ENCODE assay signal across 1 cellular context in genomic region chr4:165384608-165385007, GRCh38.
TF ChIP-seq lines count a peak whose summit lies in the region.

No MANE protein-coding gene starts in this region.

TF ChIP-seq in endothelial cell of umbilical vein, 7 proteins besides CTCF, POLR2A, EP300 and RAD21 (continued from another document):
- no peak for TF ChIP-seq MAX (IDR thresholded peaks at IDR 0.05; ENCODE audit: insufficient read depth, insufficient read length)
